In genomic region chr22:21652010-21652546, GRCh38 we compare ENCODE assay signal across 8 cellular contexts. TPM values are rescaled to one million over a fixed set of nuclear protein-coding genes. Genes with fewer than 3 reads are reported as not detected.
DNase-seq lines count a peak whose midpoint lies in the region; ATAC-seq and TF ChIP-seq lines count a peak whose summit lies in the region.

No MANE protein-coding gene starts in this region.

- peaks cover 60% of the 10 kb centered on the region for H3F3A ChIP-seq in neural progenitor cell (ENCODE audit: low read depth)

- no peaks in the 10 kb centered on the region for H3K27me3 ChIP-seq in KMS-11 (ENCODE audit: insufficient read depth, low read depth)
- H3K27me3 ChIP-seq in neural progenitor cell, result no peaks in the 10 kb centered on the region

- H4K20me1 ChIP-seq in KMS-11 (ENCODE audit: insufficient read depth) (no peaks in the 10 kb centered on the region), neural progenitor cell (ENCODE audit: low read depth) (peaks cover 29% of the 10 kb centered on the region)

- peak; percentile 94 for DNase-seq in Daoy (ENCODE audit: low read depth)
- peak; percentile 74 for DNase-seq in activated T-helper 9 cell treated with anti-CD3 and anti-CD28 coated beads, Interleukin-2, amount 50 U/mL, for 16 hours (ENCODE audit: low read depth)
- DNase-seq in foreskin fibroblast, result peak; percentile 85 to 95
- peak; percentile 96 for DNase-seq in neural progenitor cell (ENCODE audit: low spot score)
- DNase-seq in stimulated activated naive CD8-positive, alpha-beta T cell treated with anti-CD3 and anti-CD28 coated beads, Interleukin-15, amount 100 ng/mL, for 72 hours, result peak; percentile 87 to 90

- H3K36me3 ChIP-seq in KMS-11 (ENCODE audit: insufficient read depth) (no peaks in the 10 kb centered on the region; the same call in 1 of the 2 replicates), neural progenitor cell (no peaks in the 10 kb centered on the region)

- TF ChIP-seq CTCF in KMS-11 (conservative IDR thresholded peaks at IDR 0.05; ENCODE audit: low read depth, low read length) (no peak), foreskin fibroblast (IDR thresholded peaks at IDR 0.05; ENCODE audit: low read depth, low read length) (no peak), neural progenitor cell (IDR thresholded peaks at IDR 0.05) (no peak)

- H3K27me3 Mint-ChIP-seq in neural progenitor cell (ENCODE audit: insufficient read depth, low read depth), result peaks cover 12% of the 10 kb centered on the region
- no peaks in the 10 kb centered on the region for H3K27me3 Mint-ChIP-seq in stimulated activated naive CD8-positive, alpha-beta T cell treated with anti-CD3 and anti-CD28 coated beads, Interleukin-15, amount 100 ng/mL, for 72 hours

- H2AFZ ChIP-seq in KMS-11 (ENCODE audit: low read depth), result peak overlapping the region; percentile 43
- H2AFZ ChIP-seq in neural progenitor cell (replicated peaks), result peak overlapping the region; percentile 90

- H3K36me3 Mint-ChIP-seq in neural progenitor cell, result peaks cover 5% of the 10 kb centered on the region

- H3K27ac ChIP-seq in KMS-11, result peak overlapping the region; percentile 75
- H3K27ac ChIP-seq in neural progenitor cell, result peak overlapping the region; percentile 6

- H3K4me2 ChIP-seq in KMS-11 (peak overlapping the region; percentile 80), neural progenitor cell (peak overlapping the region; percentile 92)

- peak overlapping the region; percentile 93 for H3K4me3 Mint-ChIP-seq in neural progenitor cell
- peak overlapping the region; percentile 97 for H3K4me3 Mint-ChIP-seq in stimulated activated naive CD8-positive, alpha-beta T cell treated with anti-CD3 and anti-CD28 coated beads, Interleukin-15, amount 100 ng/mL, for 72 hours

- H3K27ac Mint-ChIP-seq in neural progenitor cell, result peak overlapping the region; percentile 96
- peak overlapping the region; percentile 90 to 98 for H3K27ac Mint-ChIP-seq in stimulated activated naive CD8-positive, alpha-beta T cell treated with anti-CD3 and anti-CD28 coated beads, Interleukin-15, amount 100 ng/mL, for 72 hours

- H3K9ac ChIP-seq in KMS-11, result peak overlapping the region; percentile 69
- peak overlapping the region; percentile 22 for H3K9ac ChIP-seq in neural progenitor cell

- TF ChIP-seq POLR2A in Raji (IDR thresholded peaks at IDR 0.05; ENCODE audit: insufficient read depth, low read depth, low read length), result peak; percentile 58

- H3K4me3 ChIP-seq in KMS-11 (IDR thresholded peaks at IDR 0.05; ENCODE audit: insufficient read depth, low read depth, low read length) (no peak overlapping the region), foreskin fibroblast (ENCODE audit: low read depth in 1 of 2, low read length in 2 of 2) (peak overlapping the region; percentile 77 to 86), neural progenitor cell (peak overlapping the region; percentile 72)

- H3K9me3 ChIP-seq in neural progenitor cell (ENCODE audit: low read depth), result no peaks in the 10 kb centered on the region

- peaks cover 29% of the 10 kb centered on the region for H3K4me1 Mint-ChIP-seq in neural progenitor cell
- peaks cover 46% of the 10 kb centered on the region for H3K4me1 Mint-ChIP-seq in stimulated activated naive CD8-positive, alpha-beta T cell treated with anti-CD3 and anti-CD28 coated beads, Interleukin-15, amount 100 ng/mL, for 72 hours

- peak; percentile 78 for ATAC-seq in GM21723 (IDR thresholded peaks at IDR 0.05; ENCODE audit: unreplicated experiment)
- peak; percentile 97 for ATAC-seq in stimulated activated naive CD8-positive, alpha-beta T cell treated with anti-CD3 and anti-CD28 coated beads, Interleukin-15, amount 100 ng/mL, for 72 hours

- peaks cover 40% of the 10 kb centered on the region for H3K4me1 ChIP-seq in KMS-11 (ENCODE audit: low read depth, poor library complexity, severe bottlenecking)
- H3K4me1 ChIP-seq in neural progenitor cell, result peaks cover 20% of the 10 kb centered on the region

- peaks cover 16% of the 10 kb centered on the region; the same call in 1 of the 2 replicates for H3K79me2 ChIP-seq in KMS-11 (ENCODE audit: insufficient read depth, low read depth)
- peaks cover 25% of the 10 kb centered on the region for H3K79me2 ChIP-seq in neural progenitor cell (ENCODE audit: low read depth)

- no peaks in the 10 kb centered on the region for H3K9me3 Mint-ChIP-seq in neural progenitor cell
- no peaks in the 10 kb centered on the region for H3K9me3 Mint-ChIP-seq in stimulated activated naive CD8-positive, alpha-beta T cell treated with anti-CD3 and anti-CD28 coated beads, Interleukin-15, amount 100 ng/mL, for 72 hours

RNA-seq across cellular contexts. Expression of gene SDF2L1, which starts 10.0 kb away (rescaled TPM):
- total RNA-seq in Daoy (2014; rRNA removed; shearing (Covaris generic)), result 53.8 and 79.6 TPM in 2 replicates
- 4.3 and 16.6 TPM in 2 replicates for total RNA-seq in neural progenitor cell (ENCODE audit: low replicate concordance)

RNA-seq across cellular contexts. Expression of gene PPIL2, which starts 13.7 kb away (rescaled TPM):
- 21.2 and 23.8 TPM in 2 replicates for total RNA-seq in Daoy (2014; rRNA removed; shearing (Covaris generic))
- 14.3 and 28.3 TPM in 2 replicates for total RNA-seq in neural progenitor cell (ENCODE audit: low replicate concordance)

RNA-seq across cellular contexts. Expression of gene CCDC116, which starts 19.5 kb away (rescaled TPM):
- total RNA-seq in Daoy (2014; rRNA removed; shearing (Covaris generic)), result 0.29 and 7.1 TPM in 2 replicates
- 0.15 TPM in 1 of 2 replicates, not detected in the other for total RNA-seq in neural progenitor cell (ENCODE audit: low replicate concordance)

RNA-seq across cellular contexts. Expression of gene YDJC, which starts 22.3 kb away (rescaled TPM):
- total RNA-seq in Daoy (2014; rRNA removed; shearing (Covaris generic)), result 50.1 and 98.6 TPM in 2 replicates
- total RNA-seq in neural progenitor cell (ENCODE audit: low replicate concordance), result 4.8 and 23.4 TPM in 2 replicates
